8 cellular contexts compared by ENCODE assay signal in genomic region chr7:72697066-72697465, GRCh38.
DNase-seq lines count a peak whose midpoint lies in the region; ATAC-seq and TF ChIP-seq lines count a peak whose summit lies in the region.
"Not testable (repeated sequence)": the region's sequence is repeated elsewhere in the genome, so short reads cannot be mapped to it uniquely, and the experiment has no call there.

No MANE protein-coding gene starts in this region.

- not testable (repeated sequence) for TF ChIP-seq CTCF in AG10803 (conservative IDR thresholded peaks at IDR 0.05; ENCODE audit: low read length); WTC11 (IDR thresholded peaks at IDR 0.05); fibroblast of pulmonary artery (IDR thresholded peaks at IDR 0.05; ENCODE audit: low read length, missing control alignments); hepatocyte (IDR thresholded peaks at IDR 0.05; ENCODE audit: poor library complexity); right lobe of liver (IDR thresholded peaks at IDR 0.05); nephron progenitor cell (IDR thresholded peaks at IDR 0.05)

- POLR2A ChIA-PET in WTC11 (lab: Charles Lee), result not testable (repeated sequence)

- H3K4me2 ChIP-seq in hepatocyte, result not testable (repeated sequence)

- not testable (repeated sequence) for H3K4me3 ChIP-seq in AG10803 (ENCODE audit: low read length); fibroblast of pulmonary artery (replicated peaks; ENCODE audit: low read depth, low read length); hepatocyte; right lobe of liver

- H3K27me3 Mint-ChIP-seq in WTC11 (ENCODE audit: low read depth); nephron progenitor cell (ENCODE audit: low read depth, poor library complexity): not testable (repeated sequence)

- peak; percentile 76 for ATAC-seq in WTC11
- peak in 3 of 4 donors; percentile 10 to 12 (median 10) for ATAC-seq in right lobe of liver

- CTCF ChIA-PET in WTC11 (lab: Charles Lee), result not testable (repeated sequence)

- H3K27ac ChIP-seq in hepatocyte, result peak overlapping the region; percentile 54
- H3K27ac ChIP-seq in right lobe of liver, result not testable (repeated sequence)

- not testable (repeated sequence) for H4K20me1 ChIP-seq in hepatocyte (ENCODE audit: insufficient read depth, poor library complexity, severe bottlenecking)

- H3K27ac Mint-ChIP-seq in WTC11, result 0 out of 2 replicates have a peak overlapping the region, but pooled peaks have one; percentile 1
- H3K27ac Mint-ChIP-seq in nephron progenitor cell, result peak overlapping the region; percentile 59

- intact Hi-C loops in right lobe of liver (cut with DNase I), result not testable (repeated sequence)

- H3K36me3 Mint-ChIP-seq in WTC11 (peaks cover 16% of the 10 kb centered on the region), nephron progenitor cell (ENCODE audit: low read depth) (peaks cover 29% of the 10 kb centered on the region)

- H3K27me3 ChIP-seq in hepatocyte, right lobe of liver: not testable (repeated sequence)

- not testable (repeated sequence) for H3K4me1 ChIP-seq in hepatocyte (ENCODE audit: insufficient read depth); right lobe of liver

- H3K36me3 ChIP-seq in hepatocyte (replicated peaks; ENCODE audit: insufficient read depth, low read depth); right lobe of liver: not testable (repeated sequence)

- not testable (repeated sequence) for H3K9me3 ChIP-seq in hepatocyte (ENCODE audit: low read depth); right lobe of liver

- H3K4me1 Mint-ChIP-seq in WTC11, result peaks cover 50% of the 10 kb centered on the region
- H3K4me1 Mint-ChIP-seq in nephron progenitor cell, result peaks cover 33% of the 10 kb centered on the region

- not testable (repeated sequence) for H3K9me3 Mint-ChIP-seq in WTC11, nephron progenitor cell

- H3K4me3 Mint-ChIP-seq in WTC11, nephron progenitor cell: not testable (repeated sequence)

- H3K9me2 ChIP-seq in hepatocyte (replicated peaks; ENCODE audit: insufficient read depth), result not testable (repeated sequence)

- TF ChIP-seq POLR2A in right lobe of liver (IDR thresholded peaks at IDR 0.05), result not testable (repeated sequence)

- not testable (repeated sequence) for H2AFZ ChIP-seq in hepatocyte

- peak; percentile 31 for DNase-seq in AG10803 (ENCODE audit: low read depth)
- DNase-seq in OCI-M1 (lab: John Stamatoyannopoulos, UW), result peak; percentile 25
- not testable (repeated sequence) for DNase-seq in WTC11 (ENCODE audit: low spot score); right lobe of liver; nephron progenitor cell
- DNase-seq in dermis blood vessel endothelial cell, result peak; percentile 39
- DNase-seq in fibroblast of pulmonary artery (ENCODE audit: low read depth), result peak; percentile 44
- DNase-seq in hepatocyte (ENCODE audit: low spot score), result peak; percentile 7

- H3K79me2 ChIP-seq in hepatocyte, result not testable (repeated sequence)

- WGBS in hepatocyte (ENCODE audit: low lambda C conversion rate, missing lambda C conversion rate), result 64% methylated on average over 1 of the region's 1 CpG
- WGBS in right lobe of liver (ENCODE audit: insufficient coverage, low coverage, low lambda C conversion rate, missing lambda C conversion rate), result 60% methylated on average over 1 of the region's 1 CpG
